In genomic region chr14:71524321-71524982, GRCh38 we compare ENCODE assay signal across 12 cellular contexts.
DNase-seq lines count a peak whose midpoint lies in the region; ATAC-seq and TF ChIP-seq lines count a peak whose summit lies in the region.
"Had no signal": no experiment of that assay in that cellular context is flagged by ENCODE, and none has a peak within 500 bp of the region (broad histone marks: within the 10 kb centered on the region; RNA-seq: fewer than 3 reads in every experiment).

No MANE protein-coding gene starts in this region.

- BruUV-seq in A673 (replicated peaks; lab: Mats Ljungman, UMichigan) = no TSS peak

- peaks cover 19% of the 10 kb centered on the region for H3K4me1 ChIP-seq in ACC112 (ENCODE audit: control insufficient read depth, insufficient read depth, low read length, unreplicated experiment)
- peaks cover 43% of the 10 kb centered on the region for H3K4me1 ChIP-seq in A673 (ENCODE audit: insufficient read depth, low read length, poor library complexity, severe bottlenecking)

- H3K36me3 Mint-ChIP-seq in HFFc6 (ENCODE audit: low read depth) = peaks cover 27% of the 10 kb centered on the region; the same call in 1 of the 2 replicates

- CTCF ChIA-PET in A673 (lab: Charles Lee) = no interaction called here

- DNase-seq in HFFc6 = no peak
- no peak for DNase-seq in HK-2 (ENCODE audit: unreplicated experiment)
- DNase-seq in DMS114 treated with DMSO at 0.1 percent for 48 hours (lab: John Stamatoyannopoulos, UW; ENCODE audit: unreplicated experiment) = no peak
- DNase-seq in SKM-1 (lab: John Stamatoyannopoulos, UW; ENCODE audit: unreplicated experiment) = no peak
- DNase-seq in A673 (ENCODE audit: low spot score) = no peak
- DNase-seq: activated gamma-delta T cell; KBM-7; naive thymus-derived CD8-positive, alpha-beta T cell; NCI-H2107 had no signal

- no peaks in the 10 kb centered on the region for H3K9me3 Mint-ChIP-seq in HFFc6

- H3K27me3 ChIP-seq in ACC112 (ENCODE audit: insufficient read depth, low read length) = no peaks in the 10 kb centered on the region
- H3K27me3 ChIP-seq in A673 (replicated peaks; ENCODE audit: insufficient read depth, low read depth, low read length, poor library complexity) = no peaks in the 10 kb centered on the region

- POLR2A ChIA-PET in A673 (lab: Charles Lee; ENCODE audit: low non-redundant PET) = no interaction called here

- H3K4me1 Mint-ChIP-seq in HFFc6 (ENCODE audit: low read depth) = peaks cover 52% of the 10 kb centered on the region

- H3K27ac ChIP-seq in ACC112 (ENCODE audit: low read depth, low read length) (0 out of 2 replicates have a peak overlapping the region, but pooled peaks have one; percentile 32), A673 (ENCODE audit: low read depth, low read length, poor library complexity, severe bottlenecking) (no peak overlapping the region)

- H3K79me2 ChIP-seq in ACC112 (ENCODE audit: control insufficient read depth, insufficient read depth, low read length, unreplicated experiment) = peaks cover 29% of the 10 kb centered on the region

- H3K9me3 ChIP-seq in A673 (ENCODE audit: low read depth, low read length, poor library complexity, severe bottlenecking) = no peaks in the 10 kb centered on the region

- H3K36me3 ChIP-seq in ACC112 (ENCODE audit: insufficient read depth, low read length) (no peaks in the 10 kb centered on the region), A673 (ENCODE audit: insufficient read depth, low read length, poor library complexity, severe bottlenecking) (no peaks in the 10 kb centered on the region)

- ATAC-seq in GM18520 (IDR thresholded peaks at IDR 0.05; ENCODE audit: unreplicated experiment) (peak; percentile 21), HG03439 (IDR thresholded peaks at IDR 0.05; ENCODE audit: unreplicated experiment) (peak; percentile 49)
- ATAC-seq: naive thymus-derived CD8-positive, alpha-beta T cell had no signal

- TF ChIP-seq CTCF in HFFc6 (IDR thresholded peaks at IDR 0.05) = no peak
- no peak for TF ChIP-seq CTCF in A673 (conservative IDR thresholded peaks at IDR 0.05; ENCODE audit: low read depth, low read length)

- intact Hi-C loops in A673 (cut with micrococcal nuclease; ENCODE audit: unreplicated experiment) = no loop called here

- H2AFZ ChIP-seq in ACC112 (ENCODE audit: low read length, unreplicated experiment) = no peak overlapping the region

- peak overlapping the region; percentile 76; the same call in 1 of the 2 replicates for H3K27ac Mint-ChIP-seq in HFFc6

- no peak overlapping the region for H3K4me3 Mint-ChIP-seq in HFFc6
- H3K4me3 Mint-ChIP-seq: naive thymus-derived CD8-positive, alpha-beta T cell had no signal

- H3K4me3 ChIP-seq in ACC112 (ENCODE audit: low read depth, low read length) (no peak overlapping the region), A673 (ENCODE audit: low read depth, low read length, poor library complexity, severe bottlenecking) (no peak overlapping the region)

- H3K27me3 Mint-ChIP-seq in HFFc6 (ENCODE audit: insufficient read depth) = peaks cover 3% of the 10 kb centered on the region; the same call in 1 of the 2 replicates
- H3K27me3 Mint-ChIP-seq: naive thymus-derived CD8-positive, alpha-beta T cell had no signal
